11 cellular contexts compared by ENCODE assay signal in genomic region chr21:29436143-29436542, GRCh38.
DNase-seq lines count a peak whose midpoint lies in the region; ATAC-seq, FAIRE-seq and TF ChIP-seq lines count a peak whose summit lies in the region.
"Had no signal": no experiment of that assay in that cellular context is flagged by ENCODE, and none has a peak within 500 bp of the region (broad histone marks: within the 10 kb centered on the region; RNA-seq: fewer than 3 reads in every experiment).

No MANE protein-coding gene starts in this region.

- H3K9me3 ChIP-seq in DND-41 (ENCODE audit: insufficient read depth, low read length, severe bottlenecking) (no peaks in the 10 kb centered on the region), kidney (ENCODE audit: control insufficient read depth in 1 of 2, low read length in 2 of 2) (no peaks in the 10 kb centered on the region)

- no peaks in the 10 kb centered on the region for H3K4me1 Mint-ChIP-seq in CD14-positive monocyte

- peaks cover 19 to 24% of the 10 kb centered on the region in 2 donors for H3K36me3 Mint-ChIP-seq in CD14-positive monocyte

- H3K36me3 ChIP-seq in DND-41 (ENCODE audit: insufficient read depth, low read length) (no peaks in the 10 kb centered on the region), kidney (ENCODE audit: control insufficient read depth in 1 of 2, insufficient read depth in 2 of 2, low read length in 2 of 2) (peaks cover 0 to 2% of the 10 kb centered on the region in 2 donors)

- no peaks in the 10 kb centered on the region for H3K27me3 Mint-ChIP-seq in CD14-positive monocyte (ENCODE audit: low read depth in 3 of 3)

- H3K4me3 ChIP-seq in DND-41 (ENCODE audit: low read depth in 1 of 2, low read length in 2 of 2) (no peak overlapping the region), kidney (ENCODE audit: low read length in 2 of 2) (no peak overlapping the region)

- no peak overlapping the region for H3K4me3 Mint-ChIP-seq in CD14-positive monocyte

- no peak overlapping the region for H3K4me2 ChIP-seq in DND-41 (ENCODE audit: insufficient read depth, low read length)

- H2AFZ ChIP-seq in DND-41 (ENCODE audit: low read depth, low read length), result no peak overlapping the region

- peak; percentile 63; the same call in 2 of the 3 replicates for ATAC-seq in DND-41 (ENCODE audit: insufficient read depth, low read depth)
- ATAC-seq in GM18861 (IDR thresholded peaks at IDR 0.05; ENCODE audit: unreplicated experiment), result no peak
- ATAC-seq: HepG2 had no signal

- DNase-seq in DND-41 (peak; percentile 20), CD14-positive monocyte (ENCODE audit: low spot score) (no peak), COR-L47 (lab: John Stamatoyannopoulos, UW) (no peak), kidney (no peak)
- peak; percentile 60 for DNase-seq in activated CD8-positive, alpha-beta memory T cell treated with anti-CD3 and anti-CD28 coated beads for 24 hours
- peak; percentile 23 for DNase-seq in effector CD4-positive, alpha-beta T cell
- DNase-seq in stimulated activated CD4-positive, alpha-beta T cell treated with anti-CD3 and anti-CD28 coated beads, Interleukin-15, amount 100 ng/mL, for 48 hours (ENCODE audit: low read depth in 2 of 2), result peak; percentile 5 to 20
- DNase-seq: dermis blood vessel endothelial cell, SHP77 treated with DMSO at 0.1 percent for 48 hours had no signal

- no peaks in the 10 kb centered on the region for H3K4me1 ChIP-seq in DND-41 (ENCODE audit: insufficient read depth, low read length)
- no peaks in the 10 kb centered on the region for H3K4me1 ChIP-seq in kidney (ENCODE audit: control insufficient read depth in 1 of 2, insufficient read depth in 1 of 2, low read depth in 1 of 2, low read length in 2 of 2)

- H4K20me1 ChIP-seq in DND-41 (ENCODE audit: insufficient read depth, low read length), result no peaks in the 10 kb centered on the region

- peaks cover 0 to 5% (median 0%) of the 10 kb centered on the region in 7 donors for H3K9me3 Mint-ChIP-seq in CD14-positive monocyte

- TF ChIP-seq CTCF in DND-41 (IDR thresholded peaks at IDR 0.05; ENCODE audit: borderline replicate concordance, extremely low read depth, low read length, poor library complexity, severe bottlenecking), result no peak
- no peak for TF ChIP-seq CTCF in CD14-positive monocyte (IDR thresholded peaks at IDR 0.05)
- no peak for TF ChIP-seq CTCF in kidney (IDR thresholded peaks at IDR 0.05; ENCODE audit: borderline replicate concordance, extremely low read depth, insufficient read depth)

- H3K27ac ChIP-seq in DND-41 (ENCODE audit: low read length), result no peak overlapping the region
- no peak overlapping the region for H3K27ac ChIP-seq in kidney (ENCODE audit: low read depth in 2 of 2, low read length in 2 of 2)

- H3K79me2 ChIP-seq in DND-41 (ENCODE audit: insufficient read depth, low read length), result no peaks in the 10 kb centered on the region

- H3K27ac Mint-ChIP-seq in CD14-positive monocyte, result peak overlapping the region in 2 of 7 donors; percentile 34 to 75

- FAIRE-seq in kidney (lab: Jason Lieb, UNC), result no peak
- FAIRE-seq: HepG2 had no signal

- H3K9ac ChIP-seq in DND-41 (ENCODE audit: low read depth, low read length) (no peak overlapping the region), kidney (ENCODE audit: low read length in 2 of 2) (no peak overlapping the region)

- no peaks in the 10 kb centered on the region for H3K27me3 ChIP-seq in DND-41 (ENCODE audit: insufficient read depth, low read length, poor library complexity)

- intact Hi-C loops in CD14-positive monocyte (cut with micrococcal nuclease), result no loop called here
- intact Hi-C loops in kidney (cut with DNase I), result no loop called here

Comparison
In these comparisons a context has a peak if more than half of its experiments do, and no peak if none do; other contexts are left out.
1. DNase-seq: peak in DND-41 (single experiment), activated CD8-positive, alpha-beta memory T cell treated with anti-CD3 and anti-CD28 coated beads for 24 hours (single experiment), effector CD4-positive, alpha-beta T cell (single experiment) and stimulated activated CD4-positive, alpha-beta T cell treated with anti-CD3 and anti-CD28 coated beads, Interleukin-15, amount 100 ng/mL, for 48 hours (2 of 2); none in CD14-positive monocyte (single experiment), COR-L47 (single experiment) and kidney (single experiment).